ENCODE assay signal across 9 cellular contexts in the genomic region with DNA sequence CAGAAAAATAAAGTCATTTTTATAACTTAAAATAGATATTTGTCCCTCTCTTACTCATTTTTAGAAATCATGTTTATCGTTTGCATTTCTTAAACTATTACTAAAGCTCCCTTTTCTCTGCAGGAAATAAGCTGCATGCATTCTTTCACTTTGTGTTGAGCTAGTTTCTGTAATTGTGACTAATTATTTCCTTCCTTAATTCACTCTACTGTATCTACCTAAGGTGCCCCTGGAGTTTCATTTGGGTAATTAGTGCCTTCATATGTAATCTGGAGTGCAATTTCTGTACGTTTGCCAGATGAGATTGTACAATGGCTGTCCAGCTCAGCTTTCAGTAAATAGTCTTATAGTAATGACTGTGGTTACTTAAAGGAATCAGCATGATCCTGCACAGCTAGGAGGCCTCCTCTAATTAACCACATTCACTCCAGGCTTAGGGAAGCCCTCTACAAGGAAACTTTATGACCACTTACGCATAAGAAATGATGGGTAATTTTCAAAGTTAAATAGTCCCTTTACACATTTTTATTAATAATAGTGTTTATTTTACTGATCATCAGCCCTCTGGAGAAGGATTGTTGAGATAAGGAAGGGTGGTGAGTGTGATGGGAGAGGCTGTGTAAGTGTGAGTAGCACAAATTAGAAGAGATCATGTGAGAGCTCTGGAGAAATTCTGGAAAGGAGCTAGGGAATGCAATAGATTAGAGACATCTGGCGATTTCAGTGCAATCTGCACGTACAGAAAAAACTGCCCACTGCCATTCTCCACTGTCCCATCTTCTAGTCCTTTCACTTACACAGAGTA.
DNase-seq lines count a peak whose midpoint lies in the region; ATAC-seq, FAIRE-seq and TF ChIP-seq lines count a peak whose summit lies in the region.
"Had no signal": no experiment of that assay in that cellular context is flagged by ENCODE, and none has a peak within 500 bp of the region (broad histone marks: within the 10 kb centered on the region; RNA-seq: fewer than 3 reads in every experiment).

No MANE protein-coding gene starts in this region.

- 52% methylated on average over 5 of the region's 5 CpGs for WGBS in GM12878 (ENCODE audit: insufficient coverage, insufficient replicate concordance, low lambda C conversion rate, missing lambda C conversion rate)
- WGBS in small intestine, 3 donors: 43 to 66% (median 54%) methylated on average over 5 of the region's 5 CpGs

- H3K36me3 ChIP-seq in GM12878 (ENCODE audit: control insufficient read depth in 2 of 2, insufficient read depth in 2 of 2, low read length in 1 of 2): peaks cover 0 to 2% of the 10 kb centered on the region in 2 experiments; a peak in 1 of 4 replicates
- no peaks in the 10 kb centered on the region for H3K36me3 ChIP-seq in small intestine (ENCODE audit: control insufficient read depth in 2 of 2, insufficient read depth in 2 of 2, low read length in 2 of 2)
- H3K36me3 ChIP-seq in SJCRH30: no peaks in the 10 kb centered on the region

- BruUV-seq in GM12878 (replicated peaks; lab: Mats Ljungman, UMichigan): no TSS peak

- H3K9ac ChIP-seq in GM12878 (ENCODE audit: control insufficient read depth, insufficient read depth, low read length): no peak overlapping the region

- CTCF ChIA-PET in GM12878 (lab: Yijun Ruan, JAX): interaction anchor here (0.5 to 4.3 kb wide), 23 partner anchors 11 to 122 kb away, joined by 3 to 37 read pairs (median 4); a partner anchor contains a TSS

- RAD21 ChIA-PET in GM12878 (lab: Charles Lee; ENCODE audit: unreplicated experiment): interaction anchor here (0.7 to 5.1 kb wide), 19 partner anchors 9 to 237 kb away, joined by 3 to 85 read pairs (median 7); a partner anchor contains a TSS

- no peaks in the 10 kb centered on the region for H4K20me1 ChIP-seq in GM12878 (ENCODE audit: control insufficient read depth, insufficient read depth)

- FAIRE-seq in GM12878 (lab: Jason Lieb, UNC): peak; percentile 68
- FAIRE-seq in small intestine (lab: Jason Lieb, UNC): no peak
- FAIRE-seq: colon had no signal

- in situ Hi-C loops in GM12878 (cut with MboI): no loop called here

- no peaks in the 10 kb centered on the region for H3K79me2 ChIP-seq in GM12878 (ENCODE audit: control insufficient read depth, insufficient read depth, low read length)

- 0 out of 2 replicates have a peak overlapping the region, but pooled peaks have one; percentile 19 for H3K4me3 ChIP-seq in GM12878
- H3K4me3 ChIP-seq in small intestine (ENCODE audit: low read depth in 1 of 2, low read length in 2 of 2): no peak overlapping the region
- no peak overlapping the region for H3K4me3 ChIP-seq in SJCRH30

- H3K27ac ChIP-seq in GM12878 (ENCODE audit: control insufficient read depth, insufficient read depth): 0 out of 2 replicates have a peak overlapping the region, but pooled peaks have one; percentile 4
- peak overlapping the region in 1 of 2 donors; percentile 60 for H3K27ac ChIP-seq in small intestine (ENCODE audit: low read depth in 1 of 2, low read length in 1 of 2)
- no peak overlapping the region for H3K27ac ChIP-seq in SJCRH30

- TF ChIP-seq RAD21 in GM12878 (IDR thresholded peaks at IDR 0.05; ENCODE audit: insufficient read depth, low read depth, low read length): peak; percentile 9; the same call in 1 of the 2 replicates

- H3K27me3 ChIP-seq in GM12878 (replicated peaks in 1 of 2; ENCODE audit: control insufficient read depth in 2 of 2, insufficient read depth in 2 of 2, low read length in 1 of 2): no peaks in the 10 kb centered on the region
- no peaks in the 10 kb centered on the region for H3K27me3 ChIP-seq in small intestine (ENCODE audit: control insufficient read depth in 2 of 2, insufficient read depth in 2 of 2, low read length in 2 of 2)
- H3K27me3 ChIP-seq in SJCRH30: no peaks in the 10 kb centered on the region

- ATAC-seq in HG02852 (IDR thresholded peaks at IDR 0.05; ENCODE audit: unreplicated experiment) (peak; percentile 89), GM12878 (peak; percentile 92)

- intact Hi-C loops in GM12878 (cut with micrococcal nuclease; ENCODE audit: unreplicated experiment): loop anchor here (2.0 kb wide), 1 partner anchor 43 kb away; no protein-coding TSS in a partner anchor

- peak; percentile 42 for DNase-seq in stimulated activated CD4-positive, alpha-beta T cell treated with anti-CD3 and anti-CD28 coated beads, Interleukin-4, amount 100 ng/mL, for 24 hours
- no peak for DNase-seq in stimulated activated CD4-positive, alpha-beta T cell treated with anti-CD3 and anti-CD28 coated beads, Interleukin-2, amount 100 ng/mL, for 48 hours
- DNase-seq in NCI-H2081 (lab: John Stamatoyannopoulos, UW) (peak; percentile 5 to 71), GM12878 (ENCODE audit: low read depth, low spot score) (peak; percentile 80), small intestine (peak; percentile 22), SJCRH30 (no peak), NCI-H2196 treated with DMSO at 0.1 percent for 48 hours (lab: John Stamatoyannopoulos, UW; ENCODE audit: unreplicated experiment) (no peak)

- H2AFZ ChIP-seq in GM12878 (ENCODE audit: control insufficient read depth, low read depth, low read length): no peak overlapping the region

- SMC1A ChIA-PET in GM12878 (lab: Charles Lee; ENCODE audit: uncharacterized antibody, unreplicated experiment): interaction anchor here (0.7 to 7.5 kb wide), 29 partner anchors 9 to 198 kb away, joined by 3 to 107 read pairs (median 6); a partner anchor contains a TSS

- peak overlapping the region; percentile 28; the same call in 1 of the 2 replicates for H3K4me2 ChIP-seq in GM12878 (ENCODE audit: control insufficient read depth, insufficient read depth)

- POLR2A ChIA-PET in GM12878 (lab: Charles Lee): interaction anchor here (0.5 to 3.6 kb wide), 17 partner anchors 9 to 195 kb away, joined by 3 to 20 read pairs (median 4); no protein-coding TSS in a partner anchor

- peaks cover 28% of the 10 kb centered on the region for H3K4me1 ChIP-seq in GM12878 (ENCODE audit: control insufficient read depth, insufficient read depth, low read length)
- H3K4me1 ChIP-seq in small intestine (ENCODE audit: control insufficient read depth in 2 of 2, insufficient read depth in 1 of 2, low read depth in 1 of 2, low read length in 1 of 2): no peaks in the 10 kb centered on the region
- H3K4me1 ChIP-seq in SJCRH30: no peaks in the 10 kb centered on the region

- no peaks in the 10 kb centered on the region for H3K9me3 ChIP-seq in GM12878 (replicated peaks; ENCODE audit: control insufficient read depth, insufficient read depth, low read length)
- no peaks in the 10 kb centered on the region for H3K9me3 ChIP-seq in small intestine (ENCODE audit: control insufficient read depth, low read depth)
- no peaks in the 10 kb centered on the region for H3K9me3 ChIP-seq in SJCRH30 (replicated peaks)

- no peak for TF ChIP-seq CTCF in GM12878 (IDR thresholded peaks at IDR 0.05 in 2 of 3, conservative IDR thresholded peaks at IDR 0.05 in 1 of 3; ENCODE audit: control insufficient read depth in 2 of 3, extremely low read depth in 1 of 3, insufficient read depth in 1 of 3, low read depth in 3 of 3, low read length in 3 of 3)

- TF ChIP-seq POLR2A in GM12878 (IDR thresholded peaks at IDR 0.05; ENCODE audit: low read depth, low read length): no peak

- TF ChIP-seq EP300 in GM12878 (IDR thresholded peaks at IDR 0.05; ENCODE audit: borderline replicate concordance in 1 of 2, control insufficient read depth in 1 of 2, low read depth in 2 of 2, low read length in 2 of 2): peak; percentile 64 to 88; a peak in 2 of 4 replicates

TF ChIP-seq in GM12878, 131 proteins besides CTCF, POLR2A, EP300 and RAD21 (continues in another document):
- no peak for TF ChIP-seq MYB (IDR thresholded peaks at IDR 0.05; ENCODE audit: borderline replicate concordance, low read depth, low read length)
- 0 out of 2 replicates have a peak, but pooled peaks have one; percentile 28 for TF ChIP-seq SREBF1 (IDR thresholded peaks at IDR 0.05; ENCODE audit: low read length)
- 0 out of 2 replicates have a peak, but pooled peaks have one; percentile 7 for TF ChIP-seq CREB1 (IDR thresholded peaks at IDR 0.05; ENCODE audit: low read depth)
- TF ChIP-seq WRNIP1 (IDR thresholded peaks at IDR 0.05; ENCODE audit: borderline replicate concordance, low read depth, low read length): no peak
- no peak for TF ChIP-seq MXI1 (IDR thresholded peaks at IDR 0.05; ENCODE audit: low read depth, low read length)
- peak; percentile 49; the same call in 1 of the 2 replicates for TF ChIP-seq BACH1 (IDR thresholded peaks at IDR 0.05; ENCODE audit: borderline replicate concordance)
- TF ChIP-seq RUNX3 (IDR thresholded peaks at IDR 0.05; ENCODE audit: low read length): peak; percentile 69
- TF ChIP-seq, protein P1, sequence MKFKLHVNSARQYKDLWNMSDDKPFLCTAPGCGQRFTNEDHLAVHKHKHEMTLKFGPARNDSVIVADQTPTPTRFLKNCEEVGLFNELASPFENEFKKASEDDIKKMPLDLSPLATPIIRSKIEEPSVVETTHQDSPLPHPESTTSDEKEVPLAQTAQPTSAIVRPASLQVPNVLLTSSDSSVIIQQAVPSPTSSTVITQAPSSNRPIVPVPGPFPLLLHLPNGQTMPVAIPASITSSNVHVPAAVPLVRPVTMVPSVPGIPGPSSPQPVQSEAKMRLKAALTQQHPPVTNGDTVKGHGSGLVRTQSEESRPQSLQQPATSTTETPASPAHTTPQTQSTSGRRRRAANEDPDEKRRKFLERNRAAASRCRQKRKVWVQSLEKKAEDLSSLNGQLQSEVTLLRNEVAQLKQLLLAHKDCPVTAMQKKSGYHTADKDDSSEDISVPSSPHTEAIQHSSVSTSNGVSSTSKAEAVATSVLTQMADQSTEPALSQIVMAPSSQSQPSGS (IDR thresholded peaks at IDR 0.05; ENCODE audit: low read length): peak; percentile 79
- peak; percentile 72 for TF ChIP-seq MEF2B (IDR thresholded peaks at IDR 0.05; ENCODE audit: partially characterized antibody, poor library complexity, severe bottlenecking)
- no peak for TF ChIP-seq STAT1 (conservative IDR thresholded peaks at IDR 0.05)
- TF ChIP-seq, protein P2, sequence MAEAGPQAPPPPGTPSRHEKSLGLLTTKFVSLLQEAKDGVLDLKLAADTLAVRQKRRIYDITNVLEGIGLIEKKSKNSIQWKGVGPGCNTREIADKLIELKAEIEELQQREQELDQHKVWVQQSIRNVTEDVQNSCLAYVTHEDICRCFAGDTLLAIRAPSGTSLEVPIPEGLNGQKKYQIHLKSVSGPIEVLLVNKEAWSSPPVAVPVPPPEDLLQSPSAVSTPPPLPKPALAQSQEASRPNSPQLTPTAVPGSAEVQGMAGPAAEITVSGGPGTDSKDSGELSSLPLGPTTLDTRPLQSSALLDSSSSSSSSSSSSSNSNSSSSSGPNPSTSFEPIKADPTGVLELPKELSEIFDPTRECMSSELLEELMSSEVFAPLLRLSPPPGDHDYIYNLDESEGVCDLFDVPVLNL (IDR thresholded peaks at IDR 0.05; ENCODE audit: low read depth, low read length): no peak
- 0 out of 2 replicates have a peak, but pooled peaks have one; percentile 30 for TF ChIP-seq JUND (IDR thresholded peaks at IDR 0.05; ENCODE audit: low read depth, low read length)
- TF ChIP-seq SIX5 (IDR thresholded peaks at IDR 0.05; ENCODE audit: low read depth, low read length, severe bottlenecking): no peak
- TF ChIP-seq POU2F2 (IDR thresholded peaks at IDR 0.05; ENCODE audit: borderline replicate concordance, low read depth, low read length): 0 out of 3 replicates have a peak, but pooled peaks have one; percentile 18

Comparison
In these comparisons a context has a peak if more than half of its experiments do, and no peak if none do; other contexts are left out.
1. DNase-seq: peak in stimulated activated CD4-positive, alpha-beta T cell treated with anti-CD3 and anti-CD28 coated beads, Interleukin-4, amount 100 ng/mL, for 24 hours (single experiment), NCI-H2081 (2 of 2), GM12878 (single experiment) and small intestine (single experiment); none in stimulated activated CD4-positive, alpha-beta T cell treated with anti-CD3 and anti-CD28 coated beads, Interleukin-2, amount 100 ng/mL, for 48 hours (0 of 2), SJCRH30 (0 of 2) and NCI-H2196 treated with DMSO at 0.1 percent for 48 hours (single experiment).